ENCODE assay signal across 8 cellular contexts in genomic region chr5:2038337-2039179, GRCh38.
DNase-seq lines count a peak whose midpoint lies in the region; ATAC-seq and TF ChIP-seq lines count a peak whose summit lies in the region.

No MANE protein-coding gene starts in this region.

- in situ Hi-C loops in G401 (cut with HindIII; ENCODE audit: low sequenced_read_pairs) = no loop called here

- no peak overlapping the region for H3K27ac Mint-ChIP-seq in T-helper 17 cell

- DNase-seq in G401 (ENCODE audit: low spot score) (peak; percentile 30), Karpas-422 (peak; percentile 74), T-helper 17 cell (peak; percentile 36 to 54 (median 45)), ascending aorta (ENCODE audit: low spot score in 2 of 2) (no peak), hypothalamus (lab: John Stamatoyannopoulos, UW) (peak in 45 of 51 donors; percentile 7 to 80 (median 45)), dedifferentiated amniotic fluid mesenchymal stem cell (ENCODE audit: extremely low spot score) (no peak)

- H3K27ac ChIP-seq in Karpas-422 (ENCODE audit: low read length) (no peak overlapping the region), ascending aorta (no peak overlapping the region), skeletal muscle tissue (ENCODE audit: low read depth, low read length) (no peak overlapping the region)

- no peaks in the 10 kb centered on the region for H3K79me2 ChIP-seq in Karpas-422 (ENCODE audit: low read length)

- intact Hi-C loops in ascending aorta (cut with DNase I) = no loop called here

- no peaks in the 10 kb centered on the region for H3K36me3 ChIP-seq in Karpas-422 (ENCODE audit: insufficient read depth, low read length)
- no peaks in the 10 kb centered on the region for H3K36me3 ChIP-seq in ascending aorta
- H3K36me3 ChIP-seq in skeletal muscle tissue (ENCODE audit: control insufficient read depth in 3 of 3, insufficient read depth in 3 of 3, low read length in 3 of 3) = no peaks in the 10 kb centered on the region

- no peaks in the 10 kb centered on the region for H3K9me2 ChIP-seq in Karpas-422 (replicated peaks; ENCODE audit: insufficient read depth, low read length)

- no peaks in the 10 kb centered on the region for H3K4me1 Mint-ChIP-seq in T-helper 17 cell

- H4K20me1 ChIP-seq in Karpas-422 (ENCODE audit: insufficient read depth, low read depth, low read length) = no peaks in the 10 kb centered on the region

- 0 out of 2 replicates have a peak overlapping the region, but pooled peaks have one; percentile 43 for H3K9ac ChIP-seq in Karpas-422 (ENCODE audit: low read length)
- peak overlapping the region in 1 of 3 donors; percentile 40 for H3K9ac ChIP-seq in skeletal muscle tissue (ENCODE audit: low read depth in 1 of 3, low read length in 3 of 3)

- H3K4me2 ChIP-seq in Karpas-422 (ENCODE audit: low read depth, low read length, poor library complexity, severe bottlenecking) = peak overlapping the region; percentile 77

- peak overlapping the region; percentile 92; the same call in 1 of the 2 replicates for H2AFZ ChIP-seq in Karpas-422 (ENCODE audit: low read length)

- H3K27me3 ChIP-seq in Karpas-422 (ENCODE audit: low read length) = no peaks in the 10 kb centered on the region
- H3K27me3 ChIP-seq in ascending aorta = no peaks in the 10 kb centered on the region
- H3K27me3 ChIP-seq in skeletal muscle tissue (ENCODE audit: control insufficient read depth in 3 of 3, insufficient read depth in 3 of 3, low read length in 3 of 3) = peaks cover 4 to 23% (median 19%) of the 10 kb centered on the region in 3 donors

- peak; percentile 90 for ATAC-seq in GM21786 (IDR thresholded peaks at IDR 0.05; ENCODE audit: unreplicated experiment)
- peak; percentile 88 for ATAC-seq in T-helper 17 cell

- H3K4me3 Mint-ChIP-seq in T-helper 17 cell = peak overlapping the region; percentile 75

- H3K4me3 ChIP-seq in Karpas-422 (ENCODE audit: low read length) = peak overlapping the region; percentile 62
- H3K4me3 ChIP-seq in ascending aorta = peak overlapping the region; percentile 50 to 60
- H3K4me3 ChIP-seq in skeletal muscle tissue (ENCODE audit: low read length in 3 of 3) = peak overlapping the region in 2 of 3 donors; percentile 46 to 63

- peak; percentile 34 to 64 (median 42) for TF ChIP-seq CTCF in ascending aorta (IDR thresholded peaks at IDR 0.05)

- peaks cover 4% of the 10 kb centered on the region for H3K4me1 ChIP-seq in Karpas-422 (ENCODE audit: low read length)
- peaks cover 0 to 2% of the 10 kb centered on the region in 2 donors for H3K4me1 ChIP-seq in ascending aorta
- H3K4me1 ChIP-seq in skeletal muscle tissue (ENCODE audit: control insufficient read depth in 3 of 3, insufficient read depth in 3 of 3, low read length in 3 of 3) = peaks cover 0 to 3% (median 0%) of the 10 kb centered on the region in 3 donors

- peaks cover 46% of the 10 kb centered on the region for H3K27me3 Mint-ChIP-seq in T-helper 17 cell

- H3K9me3 ChIP-seq in Karpas-422 (ENCODE audit: low read length) = no peaks in the 10 kb centered on the region
- no peaks in the 10 kb centered on the region for H3K9me3 ChIP-seq in T-helper 17 cell (ENCODE audit: control insufficient read depth, low read length, poor library complexity, severe bottlenecking)
- no peaks in the 10 kb centered on the region for H3K9me3 ChIP-seq in ascending aorta
- H3K9me3 ChIP-seq in skeletal muscle tissue (ENCODE audit: control insufficient read depth in 3 of 3, low read length in 3 of 3) = no peaks in the 10 kb centered on the region

- no peaks in the 10 kb centered on the region for H3K36me3 Mint-ChIP-seq in T-helper 17 cell (ENCODE audit: low read depth)

Comparison
In these comparisons a context has a peak if more than half of its experiments do, and no peak if none do; other contexts are left out.
1. DNase-seq: peak in G401 (single experiment), Karpas-422 (single experiment), T-helper 17 cell (3 of 3) and hypothalamus (45 of 51); none in ascending aorta (0 of 2) and dedifferentiated amniotic fluid mesenchymal stem cell (single experiment).
2. Peak in every context shown above with its lines, with median percentiles within 50 percentile points of each other: H3K4me3 ChIP-seq.